15 cellular contexts compared by ENCODE assay signal in genomic region chr2:19003554-19003953, GRCh38.
DNase-seq lines count a peak whose midpoint lies in the region; ATAC-seq and TF ChIP-seq lines count a peak whose summit lies in the region.
"Had no signal": no experiment of that assay in that cellular context is flagged by ENCODE, and none has a peak within 500 bp of the region (broad histone marks: within the 10 kb centered on the region; RNA-seq: fewer than 3 reads in every experiment).

No MANE protein-coding gene starts in this region.

- H3K79me2 ChIP-seq in PC-9 (ENCODE audit: low read depth): no peaks in the 10 kb centered on the region
- no peaks in the 10 kb centered on the region for H3K79me2 ChIP-seq in hepatocyte

- H3K27ac ChIP-seq in PC-9 (no peak overlapping the region), hepatocyte (peak overlapping the region; percentile 22)

- H3K27me3 ChIP-seq in PC-9 (ENCODE audit: insufficient read depth, low read depth) (no peaks in the 10 kb centered on the region), hepatocyte (no peaks in the 10 kb centered on the region)
- H3K27me3 ChIP-seq: BE2C had no signal

- ATAC-seq in SK-N-SH treated with all-trans-retinoic acid at 6 μM for 48 hours: peak; percentile 47; the same call in 2 of the 3 replicates
- ATAC-seq in HG02588 (IDR thresholded peaks at IDR 0.05; ENCODE audit: unreplicated experiment): no peak

- H3K9me3 ChIP-seq in PC-9 (ENCODE audit: insufficient read depth, low read depth) (no peaks in the 10 kb centered on the region), hepatocyte (ENCODE audit: low read depth) (no peaks in the 10 kb centered on the region)
- H3K9me3 ChIP-seq: BE2C, Caco-2, HAP-1 had no signal

- no TSS peak for BruUV-seq in PC-9 (replicated peaks; lab: Mats Ljungman, UMichigan)

- no peaks in the 10 kb centered on the region for H3F3A ChIP-seq in PC-9 (ENCODE audit: insufficient read depth, low read depth)

- intact Hi-C loops in PC-9 (cut with micrococcal nuclease; ENCODE audit: unreplicated experiment): no loop called here

- CTCF ChIA-PET in PC-9 (lab: Charles Lee): no interaction called here

- H3K36me3 ChIP-seq in PC-9 (ENCODE audit: low read depth) (0 out of 2 replicates have a peak, but pooled peaks cover 4% of the 10 kb centered on the region), hepatocyte (replicated peaks; ENCODE audit: insufficient read depth, low read depth) (no peaks in the 10 kb centered on the region)
- H3K36me3 ChIP-seq: BE2C, HAP-1 had no signal

- TF ChIP-seq CTCF in PC-9 (conservative IDR thresholded peaks at IDR 0.05): no peak
- no peak for TF ChIP-seq CTCF in hepatocyte (IDR thresholded peaks at IDR 0.05; ENCODE audit: poor library complexity)

- POLR2A ChIA-PET in PC-9 (lab: Charles Lee; ENCODE audit: unreplicated experiment): no interaction called here

- peak overlapping the region; percentile 24 for H3K4me2 ChIP-seq in PC-9
- no peak overlapping the region for H3K4me2 ChIP-seq in hepatocyte

- H3K4me3 ChIP-seq in PC-9 (no peak overlapping the region), hepatocyte (no peak overlapping the region)
- H3K4me3 ChIP-seq: HAP-1 had no signal

- H3K4me1 ChIP-seq in PC-9 (replicated peaks; ENCODE audit: insufficient read depth): peaks cover 10% of the 10 kb centered on the region
- peaks cover 7% of the 10 kb centered on the region for H3K4me1 ChIP-seq in hepatocyte (ENCODE audit: insufficient read depth)
- H3K4me1 ChIP-seq: BE2C, Caco-2, HAP-1 had no signal

- H3K9me2 ChIP-seq in PC-9 (ENCODE audit: insufficient read depth): no peaks in the 10 kb centered on the region; the same call in 1 of the 2 replicates
- H3K9me2 ChIP-seq in hepatocyte (replicated peaks; ENCODE audit: insufficient read depth): no peaks in the 10 kb centered on the region

- DNase-seq in PC-9 (no peak), hepatocyte (ENCODE audit: low spot score) (no peak), H4 (ENCODE audit: low spot score) (no peak)
- DNase-seq in activated CD4-positive, alpha-beta T cell treated with anti-CD3 and anti-CD28 coated beads, Interleukin-2, amount 50 U/mL, for 4 hours: no peak
- DNase-seq: ACHN; BE2C; C1 segment of cervical spinal cord; Caco-2; CD4-positive, CD25-positive, alpha-beta regulatory T cell; DMS79; GDM1; GOT3 had no signal

- H2AFZ ChIP-seq in PC-9 (no peak overlapping the region), hepatocyte (no peak overlapping the region)

- H4K20me1 ChIP-seq in PC-9 (ENCODE audit: insufficient read depth) (no peaks in the 10 kb centered on the region), hepatocyte (ENCODE audit: insufficient read depth, poor library complexity, severe bottlenecking) (no peaks in the 10 kb centered on the region)

TF ChIP-seq in SK-N-SH treated with all-trans-retinoic acid at 6 μM for 48 hours, 23 proteins besides CTCF, POLR2A, EP300 and RAD21:
- peak; percentile 72 for TF ChIP-seq ISL1 (CRISPR knock-in tag; IDR thresholded peaks at IDR 0.05)
- TF ChIP-seq RARB (CRISPR knock-in tag; IDR thresholded peaks at IDR 0.05): no peak
- TF ChIP-seq CSDC2 (CRISPR knock-in tag; IDR thresholded peaks at IDR 0.05): no peak
